In the genomic region with DNA sequence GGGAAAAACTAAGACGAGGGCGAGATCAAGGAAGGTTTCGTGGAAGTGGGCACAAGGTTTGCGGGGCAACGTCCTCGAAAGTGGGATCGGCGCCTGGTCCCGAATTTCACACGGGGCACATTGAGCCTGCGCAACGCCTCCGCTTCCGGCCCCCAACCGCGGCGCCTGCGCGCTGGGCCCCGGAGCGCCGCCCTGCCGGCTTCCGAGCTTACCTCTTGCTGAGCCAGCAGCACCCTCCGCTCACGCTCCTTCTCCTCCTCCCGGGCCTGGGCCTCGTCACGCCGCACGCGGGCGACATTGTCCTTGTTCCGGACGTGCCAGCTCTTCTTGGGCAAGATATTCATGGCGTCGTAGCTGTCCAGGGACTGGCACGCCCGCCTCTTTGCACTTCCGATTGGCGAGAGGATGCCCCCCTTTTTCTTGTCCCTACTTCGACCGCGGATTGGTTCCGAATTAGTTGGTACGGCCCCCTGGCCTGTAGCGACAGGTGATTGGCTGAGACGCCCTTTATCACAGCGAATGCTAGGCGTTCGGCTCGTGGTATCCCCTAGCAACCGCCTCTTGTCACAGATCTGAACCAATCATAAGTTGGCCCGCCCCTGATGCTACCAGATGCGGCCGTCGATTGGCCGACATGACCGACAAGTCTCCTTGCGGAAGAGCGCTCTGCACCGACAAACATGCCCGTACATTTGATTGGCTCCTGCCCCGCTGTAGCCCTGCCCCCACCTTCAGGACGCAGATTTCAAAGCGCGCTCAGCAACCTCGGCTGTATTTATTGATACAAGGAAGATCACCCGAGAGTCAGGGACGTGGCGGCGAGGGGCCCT, we compare ENCODE assay signal across 1 cellular context.
TF ChIP-seq lines count a peak whose summit lies in the region.

TSS of gene LENG1 (minus strand) at position 370 of the 830 bp plus-strand sequence. CDS start at position 344, 26 bp downstream.

TF ChIP-seq in K562, 482 proteins besides CTCF, POLR2A, EP300 and RAD21 (continued from another document and continues in another):
- TF ChIP-seq ZBTB12 (CRISPR knock-in tag; IDR thresholded peaks at IDR 0.05) (peak; percentile 42; the same call in 1 of the 2 replicates), PRMT5 (CRISPR knock-in tag; IDR thresholded peaks at IDR 0.05) (no peak), NEUROD1 (IDR thresholded peaks at IDR 0.05; ENCODE audit: borderline replicate concordance, low read depth, low read length, partially characterized antibody) (peak; percentile 99), RBM17 (IDR thresholded peaks at IDR 0.05; ENCODE audit: borderline replicate concordance, low read depth, low read length) (no peak), POLR2AphosphoS2 (IDR thresholded peaks at IDR 0.05; ENCODE audit: low read length) (no peak), KDM1A (IDR thresholded peaks at IDR 0.05) (peak in 1 of 2 experiments; percentile 53; a peak in 1 of 4 replicates), BRF2 (IDR thresholded peaks at IDR 0.05; ENCODE audit: borderline replicate concordance, insufficient read depth, insufficient read length) (no peak), ZNF133 (CRISPR knock-in tag; IDR thresholded peaks at IDR 0.05) (no peak), HES1 (IDR thresholded peaks at IDR 0.05; ENCODE audit: low read depth) (no peak), ZNF586 (CRISPR knock-in tag; conservative IDR thresholded peaks at IDR 0.05) (no peak), SMARCB1 (IDR thresholded peaks at IDR 0.05; ENCODE audit: insufficient read length, low read depth) (no peak), BDP1 (IDR thresholded peaks at IDR 0.05; ENCODE audit: insufficient read depth, insufficient read length) (no peak), ZNF41 (CRISPR knock-in tag; conservative IDR thresholded peaks at IDR 0.05) (no peak), U2AF1 (optimal IDR thresholded peaks at IDR 0.05; ENCODE audit: low read depth, low read length) (no peak), ERF (CRISPR knock-in tag; IDR thresholded peaks at IDR 0.05) (peak; percentile 81; the same call in 1 of the 2 replicates), CHD2 (IDR thresholded peaks at IDR 0.05; ENCODE audit: low read depth, low read length) (peak; percentile 88), NCOA6 (IDR thresholded peaks at IDR 0.05) (no peak), TAF1 (IDR thresholded peaks at IDR 0.05; ENCODE audit: control insufficient read depth, extremely low read depth, insufficient read depth, low read length, severe bottlenecking) (peak; percentile 85), MEF2D (tag; conservative IDR thresholded peaks at IDR 0.05; ENCODE audit: low read depth) (no peak), CSDE1 (IDR thresholded peaks at IDR 0.05) (peak in 1 of 2 experiments; percentile 97; a peak in 2 of 4 replicates), PURB (CRISPR knock-in tag; IDR thresholded peaks at IDR 0.05; ENCODE audit: low read depth) (no peak), ZNF512 (tag; IDR thresholded peaks at IDR 0.05) (no peak), ZNF57 (CRISPR knock-in tag; IDR thresholded peaks at IDR 0.05) (no peak), CEBPB (tag; IDR thresholded peaks at IDR 0.05) (peak; percentile 51), MCM3 (IDR thresholded peaks at IDR 0.05) (no peak), ZNF551 (CRISPR knock-in tag; IDR thresholded peaks at IDR 0.05) (no peak), ZNF511 (CRISPR knock-in tag; IDR thresholded peaks at IDR 0.05) (peak; percentile 91), CXXC5 (CRISPR knock-in tag; IDR thresholded peaks at IDR 0.05) (peak; percentile 92), CBX1 (IDR thresholded peaks at IDR 0.05; ENCODE audit: low read depth) (no peak), FOXJ3 (CRISPR knock-in tag; IDR thresholded peaks at IDR 0.05) (no peak), PHB2 (IDR thresholded peaks at IDR 0.05; ENCODE audit: low read depth) (no peak), ZNF668 (CRISPR knock-in tag; IDR thresholded peaks at IDR 0.05) (no peak), KAT2B (IDR thresholded peaks at IDR 0.05; ENCODE audit: low read depth, low read length) (no peak), NRF1 (conservative IDR thresholded peaks at IDR 0.05 in 1 of 2, IDR thresholded peaks at IDR 0.05 in 1 of 2) (peak; percentile 98), FOXM1 (IDR thresholded peaks at IDR 0.05; ENCODE audit: low read depth) (0 out of 2 replicates have a peak, but pooled peaks have one; percentile 25), FOXM1 (CRISPR knock-in tag; IDR thresholded peaks at IDR 0.05; ENCODE audit: low read depth) (no peak), ZNF146 (CRISPR knock-in tag; IDR thresholded peaks at IDR 0.05; ENCODE audit: unreplicated experiment) (no peak), ZFP91 (CRISPR knock-in tag; IDR thresholded peaks at IDR 0.05) (no peak), BRD9 (IDR thresholded peaks at IDR 0.05; ENCODE audit: low read depth, partially characterized antibody) (no peak), RUNX1 (IDR thresholded peaks at IDR 0.05; ENCODE audit: low read depth) (peak; percentile 54; the same call in 1 of the 2 replicates), KDM2B (CRISPR knock-in tag; IDR thresholded peaks at IDR 0.05) (0 out of 2 replicates have a peak, but pooled peaks have one; percentile 4), ZNF644 (tag; IDR thresholded peaks at IDR 0.05; ENCODE audit: low read depth) (no peak), MED1 (CRISPR knock-in tag; IDR thresholded peaks at IDR 0.05; ENCODE audit: borderline replicate concordance) (no peak)
- TF ChIP-seq, protein P1, sequence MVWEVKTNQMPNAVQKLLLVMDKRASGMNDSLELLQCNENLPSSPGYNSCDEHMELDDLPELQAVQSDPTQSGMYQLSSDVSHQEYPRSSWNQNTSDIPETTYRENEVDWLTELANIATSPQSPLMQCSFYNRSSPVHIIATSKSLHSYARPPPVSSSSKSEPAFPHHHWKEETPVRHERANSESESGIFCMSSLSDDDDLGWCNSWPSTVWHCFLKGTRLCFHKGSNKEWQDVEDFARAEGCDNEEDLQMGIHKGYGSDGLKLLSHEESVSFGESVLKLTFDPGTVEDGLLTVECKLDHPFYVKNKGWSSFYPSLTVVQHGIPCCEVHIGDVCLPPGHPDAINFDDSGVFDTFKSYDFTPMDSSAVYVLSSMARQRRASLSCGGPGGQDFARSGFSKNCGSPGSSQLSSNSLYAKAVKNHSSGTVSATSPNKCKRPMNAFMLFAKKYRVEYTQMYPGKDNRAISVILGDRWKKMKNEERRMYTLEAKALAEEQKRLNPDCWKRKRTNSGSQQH (CRISPR knock-in tag; IDR thresholded peaks at IDR 0.05): no peak
- TF ChIP-seq, protein P2, sequence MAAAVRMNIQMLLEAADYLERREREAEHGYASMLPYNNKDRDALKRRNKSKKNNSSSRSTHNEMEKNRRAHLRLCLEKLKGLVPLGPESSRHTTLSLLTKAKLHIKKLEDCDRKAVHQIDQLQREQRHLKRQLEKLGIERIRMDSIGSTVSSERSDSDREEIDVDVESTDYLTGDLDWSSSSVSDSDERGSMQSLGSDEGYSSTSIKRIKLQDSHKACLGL (CRISPR knock-in tag; IDR thresholded peaks at IDR 0.05; ENCODE audit: borderline replicate concordance, poor library complexity, severe bottlenecking): no peak
- TF ChIP-seq, protein P3, sequence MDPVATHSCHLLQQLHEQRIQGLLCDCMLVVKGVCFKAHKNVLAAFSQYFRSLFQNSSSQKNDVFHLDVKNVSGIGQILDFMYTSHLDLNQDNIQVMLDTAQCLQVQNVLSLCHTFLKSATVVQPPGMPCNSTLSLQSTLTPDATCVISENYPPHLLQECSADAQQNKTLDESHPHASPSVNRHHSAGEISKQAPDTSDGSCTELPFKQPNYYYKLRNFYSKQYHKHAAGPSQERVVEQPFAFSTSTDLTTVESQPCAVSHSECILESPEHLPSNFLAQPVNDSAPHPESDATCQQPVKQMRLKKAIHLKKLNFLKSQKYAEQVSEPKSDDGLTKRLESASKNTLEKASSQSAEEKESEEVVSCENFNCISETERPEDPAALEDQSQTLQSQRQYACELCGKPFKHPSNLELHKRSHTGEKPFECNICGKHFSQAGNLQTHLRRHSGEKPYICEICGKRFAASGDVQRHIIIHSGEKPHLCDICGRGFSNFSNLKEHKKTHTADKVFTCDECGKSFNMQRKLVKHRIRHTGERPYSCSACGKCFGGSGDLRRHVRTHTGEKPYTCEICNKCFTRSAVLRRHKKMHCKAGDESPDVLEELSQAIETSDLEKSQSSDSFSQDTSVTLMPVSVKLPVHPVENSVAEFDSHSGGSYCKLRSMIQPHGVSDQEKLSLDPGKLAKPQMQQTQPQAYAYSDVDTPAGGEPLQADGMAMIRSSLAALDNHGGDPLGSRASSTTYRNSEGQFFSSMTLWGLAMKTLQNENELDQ (CRISPR knock-in tag; IDR thresholded peaks at IDR 0.05; ENCODE audit: borderline replicate concordance): no peak
- TF ChIP-seq, protein P4, sequence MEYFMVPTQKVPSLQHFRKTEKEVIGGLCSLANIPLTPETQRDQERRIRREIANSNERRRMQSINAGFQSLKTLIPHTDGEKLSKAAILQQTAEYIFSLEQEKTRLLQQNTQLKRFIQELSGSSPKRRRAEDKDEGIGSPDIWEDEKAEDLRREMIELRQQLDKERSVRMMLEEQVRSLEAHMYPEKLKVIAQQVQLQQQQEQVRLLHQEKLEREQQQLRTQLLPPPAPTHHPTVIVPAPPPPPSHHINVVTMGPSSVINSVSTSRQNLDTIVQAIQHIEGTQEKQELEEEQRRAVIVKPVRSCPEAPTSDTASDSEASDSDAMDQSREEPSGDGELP (CRISPR knock-in tag; IDR thresholded peaks at IDR 0.05; ENCODE audit: borderline replicate concordance): peak; percentile 65
- TF ChIP-seq, protein P5, sequence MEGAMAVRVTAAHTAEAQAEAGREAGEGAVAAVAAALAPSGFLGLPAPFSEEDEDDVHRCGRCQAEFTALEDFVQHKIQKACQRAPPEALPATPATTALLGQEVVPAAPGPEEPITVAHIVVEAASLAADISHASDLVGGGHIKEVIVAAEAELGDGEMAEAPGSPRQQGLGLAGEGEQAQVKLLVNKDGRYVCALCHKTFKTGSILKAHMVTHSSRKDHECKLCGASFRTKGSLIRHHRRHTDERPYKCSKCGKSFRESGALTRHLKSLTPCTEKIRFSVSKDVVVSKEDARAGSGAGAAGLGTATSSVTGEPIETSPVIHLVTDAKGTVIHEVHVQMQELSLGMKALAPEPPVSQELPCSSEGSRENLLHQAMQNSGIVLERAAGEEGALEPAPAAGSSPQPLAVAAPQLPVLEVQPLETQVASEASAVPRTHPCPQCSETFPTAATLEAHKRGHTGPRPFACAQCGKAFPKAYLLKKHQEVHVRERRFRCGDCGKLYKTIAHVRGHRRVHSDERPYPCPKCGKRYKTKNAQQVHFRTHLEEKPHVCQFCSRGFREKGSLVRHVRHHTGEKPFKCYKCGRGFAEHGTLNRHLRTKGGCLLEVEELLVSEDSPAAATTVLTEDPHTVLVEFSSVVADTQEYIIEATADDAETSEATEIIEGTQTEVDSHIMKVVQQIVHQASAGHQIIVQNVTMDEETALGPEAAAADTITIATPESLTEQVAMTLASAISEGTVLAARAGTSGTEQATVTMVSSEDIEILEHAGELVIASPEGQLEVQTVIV (CRISPR knock-in tag; IDR thresholded peaks at IDR 0.05; ENCODE audit: borderline replicate concordance): no peak
- TF ChIP-seq, protein P6, sequence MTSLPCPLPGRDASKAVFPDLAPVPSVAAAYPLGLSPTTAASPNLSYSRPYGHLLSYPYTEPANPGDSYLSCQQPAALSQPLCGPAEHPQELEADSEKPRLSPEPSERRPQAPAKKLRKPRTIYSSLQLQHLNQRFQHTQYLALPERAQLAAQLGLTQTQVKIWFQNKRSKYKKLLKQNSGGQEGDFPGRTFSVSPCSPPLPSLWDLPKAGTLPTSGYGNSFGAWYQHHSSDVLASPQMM (CRISPR knock-in tag; IDR thresholded peaks at IDR 0.05): no peak
